1 cellular context compared by ENCODE assay signal in the genomic region with DNA sequence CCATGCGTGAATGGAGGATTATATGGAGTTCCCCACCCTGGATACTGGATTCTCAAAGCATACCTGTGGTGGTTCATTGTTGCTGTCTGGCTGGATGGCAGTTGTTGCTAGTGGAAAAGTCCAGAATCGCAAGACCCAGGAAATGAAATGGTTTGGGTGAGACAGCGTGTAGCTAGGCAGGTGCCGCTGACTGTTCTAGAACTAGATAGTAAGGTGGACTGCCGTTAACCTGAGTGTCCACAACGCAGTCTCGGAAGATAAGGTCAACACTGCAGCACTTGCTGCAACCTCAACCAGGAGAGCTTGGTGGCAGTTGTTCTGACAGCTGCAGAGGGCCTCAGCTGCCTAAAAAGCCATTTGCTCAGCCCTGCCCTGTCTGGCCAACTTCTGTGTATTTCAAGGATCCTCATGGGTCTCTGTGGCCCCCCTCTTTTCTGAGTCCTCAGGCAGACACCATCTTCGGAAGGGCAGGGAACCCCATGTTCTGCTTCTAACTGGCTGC.
TF ChIP-seq lines count a peak whose summit lies in the region.

No MANE protein-coding gene starts in this region.

TF ChIP-seq in GM23338, 12 proteins besides CTCF, POLR2A, EP300 and RAD21 (continued from another document):
- TF ChIP-seq, protein P1, sequence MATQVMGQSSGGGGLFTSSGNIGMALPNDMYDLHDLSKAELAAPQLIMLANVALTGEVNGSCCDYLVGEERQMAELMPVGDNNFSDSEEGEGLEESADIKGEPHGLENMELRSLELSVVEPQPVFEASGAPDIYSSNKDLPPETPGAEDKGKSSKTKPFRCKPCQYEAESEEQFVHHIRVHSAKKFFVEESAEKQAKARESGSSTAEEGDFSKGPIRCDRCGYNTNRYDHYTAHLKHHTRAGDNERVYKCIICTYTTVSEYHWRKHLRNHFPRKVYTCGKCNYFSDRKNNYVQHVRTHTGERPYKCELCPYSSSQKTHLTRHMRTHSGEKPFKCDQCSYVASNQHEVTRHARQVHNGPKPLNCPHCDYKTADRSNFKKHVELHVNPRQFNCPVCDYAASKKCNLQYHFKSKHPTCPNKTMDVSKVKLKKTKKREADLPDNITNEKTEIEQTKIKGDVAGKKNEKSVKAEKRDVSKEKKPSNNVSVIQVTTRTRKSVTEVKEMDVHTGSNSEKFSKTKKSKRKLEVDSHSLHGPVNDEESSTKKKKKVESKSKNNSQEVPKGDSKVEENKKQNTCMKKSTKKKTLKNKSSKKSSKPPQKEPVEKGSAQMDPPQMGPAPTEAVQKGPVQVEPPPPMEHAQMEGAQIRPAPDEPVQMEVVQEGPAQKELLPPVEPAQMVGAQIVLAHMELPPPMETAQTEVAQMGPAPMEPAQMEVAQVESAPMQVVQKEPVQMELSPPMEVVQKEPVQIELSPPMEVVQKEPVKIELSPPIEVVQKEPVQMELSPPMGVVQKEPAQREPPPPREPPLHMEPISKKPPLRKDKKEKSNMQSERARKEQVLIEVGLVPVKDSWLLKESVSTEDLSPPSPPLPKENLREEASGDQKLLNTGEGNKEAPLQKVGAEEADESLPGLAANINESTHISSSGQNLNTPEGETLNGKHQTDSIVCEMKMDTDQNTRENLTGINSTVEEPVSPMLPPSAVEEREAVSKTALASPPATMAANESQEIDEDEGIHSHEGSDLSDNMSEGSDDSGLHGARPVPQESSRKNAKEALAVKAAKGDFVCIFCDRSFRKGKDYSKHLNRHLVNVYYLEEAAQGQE (IDR thresholded peaks at IDR 0.05; ENCODE audit: unreplicated experiment), result no peak
- no peak for TF ChIP-seq ZNF114 (CRISPR knock-in tag; IDR thresholded peaks at IDR 0.05)
